ENCODE assay signal across 11 cellular contexts in the genomic region with DNA sequence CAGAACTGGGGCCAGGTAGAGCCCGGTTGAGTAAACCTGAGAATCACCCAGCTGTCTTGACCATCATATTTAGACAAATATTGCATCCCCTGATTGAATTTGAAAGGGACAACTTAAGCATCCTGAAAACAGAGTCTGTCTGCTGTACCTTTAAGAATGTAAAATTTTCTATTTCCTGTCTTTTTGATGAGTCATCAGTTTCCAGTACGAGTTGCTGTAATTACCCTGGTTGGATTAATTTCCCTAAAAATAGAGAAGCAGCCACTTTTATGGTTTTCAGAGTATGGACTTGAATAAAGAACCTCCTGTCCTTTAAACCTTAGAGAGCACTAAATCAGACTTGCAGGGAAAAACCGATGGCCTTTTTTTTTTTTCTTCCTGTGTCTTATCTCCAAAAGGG.
DNase-seq lines count a peak whose midpoint lies in the region; ATAC-seq and TF ChIP-seq lines count a peak whose summit lies in the region.
"Had no signal": no experiment of that assay in that cellular context is flagged by ENCODE, and none has a peak within 500 bp of the region (broad histone marks: within the 10 kb centered on the region; RNA-seq: fewer than 3 reads in every experiment).

No MANE protein-coding gene starts in this region.

- H3K27me3 ChIP-seq in ACC112 (ENCODE audit: insufficient read depth, low read length): no peaks in the 10 kb centered on the region
- H3K27me3 ChIP-seq in WERI-Rb-1 (ENCODE audit: insufficient read depth, low read depth, severe bottlenecking): no peaks in the 10 kb centered on the region
- H3K27me3 ChIP-seq: cardiac muscle cell had no signal

- H3K4me1 Mint-ChIP-seq in HFFc6 (ENCODE audit: low read depth): peaks cover 47% of the 10 kb centered on the region
- H3K4me1 Mint-ChIP-seq in T-helper 1 cell treated with Interleukin-12 subunit alpha and Interleukin-12 subunit beta and Interleukin-4 antibody, amounts not matched to agents 30 μg/mL and 1 μg/mL, for 36 hours (ENCODE audit: low read depth): peaks cover 12% of the 10 kb centered on the region

- H3K9me3 Mint-ChIP-seq in HFFc6: no peaks in the 10 kb centered on the region
- H3K9me3 Mint-ChIP-seq in T-helper 1 cell treated with Interleukin-12 subunit alpha and Interleukin-12 subunit beta and Interleukin-4 antibody, amounts not matched to agents 30 μg/mL and 1 μg/mL, for 36 hours: no peaks in the 10 kb centered on the region

- peaks cover 1% of the 10 kb centered on the region; the same call in 1 of the 2 replicates for H3K27me3 Mint-ChIP-seq in HFFc6 (ENCODE audit: insufficient read depth)
- H3K27me3 Mint-ChIP-seq in T-helper 1 cell treated with Interleukin-12 subunit alpha and Interleukin-12 subunit beta and Interleukin-4 antibody, amounts not matched to agents 30 μg/mL and 1 μg/mL, for 36 hours (ENCODE audit: low read depth): no peaks in the 10 kb centered on the region

- H3K36me3 Mint-ChIP-seq in HFFc6 (ENCODE audit: low read depth): no peaks in the 10 kb centered on the region
- H3K36me3 Mint-ChIP-seq in T-helper 1 cell treated with Interleukin-12 subunit alpha and Interleukin-12 subunit beta and Interleukin-4 antibody, amounts not matched to agents 30 μg/mL and 1 μg/mL, for 36 hours (ENCODE audit: low read depth): peaks cover 2% of the 10 kb centered on the region

- no peaks in the 10 kb centered on the region for H3K9me3 ChIP-seq in WERI-Rb-1 (ENCODE audit: severe bottlenecking)

- peak; percentile 45 for DNase-seq in HFFc6
- DNase-seq in germinal center (ENCODE audit: low spot score): peak; percentile 25
- DNase-seq in WERI-Rb-1: no peak
- no peak for DNase-seq in head of caudate nucleus
- DNase-seq: NCI-H1105 treated with DMSO at 0.1 percent for 48 hours; stimulated activated CD4-positive, alpha-beta T cell treated with anti-CD3 and anti-CD28 coated beads, Interleukin-1b, Interleukin-23, amount 100 ng/mL, for 48 hours had no signal

- peak overlapping the region; percentile 88 for H3K27ac Mint-ChIP-seq in HFFc6
- H3K27ac Mint-ChIP-seq in T-helper 1 cell treated with Interleukin-12 subunit alpha and Interleukin-12 subunit beta and Interleukin-4 antibody, amounts not matched to agents 30 μg/mL and 1 μg/mL, for 36 hours: peak overlapping the region; percentile 41

- no peak overlapping the region for H3K4me3 ChIP-seq in ACC112 (ENCODE audit: low read depth, low read length)
- H3K4me3 ChIP-seq in WERI-Rb-1 (ENCODE audit: low read depth, low read length): no peak overlapping the region
- H3K4me3 ChIP-seq: cardiac muscle cell had no signal

- peak overlapping the region; percentile 63 for H3K4me3 Mint-ChIP-seq in HFFc6
- no peak overlapping the region for H3K4me3 Mint-ChIP-seq in T-helper 1 cell treated with Interleukin-12 subunit alpha and Interleukin-12 subunit beta and Interleukin-4 antibody, amounts not matched to agents 30 μg/mL and 1 μg/mL, for 36 hours

- peaks cover 34% of the 10 kb centered on the region for H3K4me1 ChIP-seq in ACC112 (ENCODE audit: control insufficient read depth, insufficient read depth, low read length, unreplicated experiment)

- no peak for ATAC-seq in GM21737 (IDR thresholded peaks at IDR 0.05; ENCODE audit: unreplicated experiment)
- no peak for ATAC-seq in HG03457 (IDR thresholded peaks at IDR 0.05; ENCODE audit: unreplicated experiment)

- intact Hi-C loops in head of caudate nucleus (cut with DNase I): no loop called here

- no peaks in the 10 kb centered on the region for H3K36me3 ChIP-seq in ACC112 (ENCODE audit: insufficient read depth, low read length)
- peaks cover 16% of the 10 kb centered on the region for H3K36me3 ChIP-seq in WERI-Rb-1

- H2AFZ ChIP-seq in ACC112 (ENCODE audit: low read length, unreplicated experiment): peak overlapping the region; percentile 55

- no peaks in the 10 kb centered on the region for H3K79me2 ChIP-seq in ACC112 (ENCODE audit: control insufficient read depth, insufficient read depth, low read length, unreplicated experiment)

- TF ChIP-seq CTCF in HFFc6 (IDR thresholded peaks at IDR 0.05) (no peak), WERI-Rb-1 (IDR thresholded peaks at IDR 0.05; ENCODE audit: low read depth, low read length) (no peak)

- peak overlapping the region; percentile 56 for H3K27ac ChIP-seq in ACC112 (ENCODE audit: low read depth, low read length)
- H3K27ac ChIP-seq in WERI-Rb-1: no peak overlapping the region
- H3K27ac ChIP-seq: cardiac muscle cell had no signal

Comparison
In these comparisons a context has a peak if more than half of its experiments do, and no peak if none do; other contexts are left out.
1. DNase-seq: peak in HFFc6 (single experiment) and germinal center (single experiment); none in WERI-Rb-1 (single experiment) and head of caudate nucleus (0 of 42).